In genomic region chr6:160125105-160125504, GRCh38 we compare ENCODE assay signal across 1 cellular context.
TF ChIP-seq lines count a peak whose summit lies in the region.
"Not testable (repeated sequence)": the region's sequence is repeated elsewhere in the genome, so short reads cannot be mapped to it uniquely, and the experiment has no call there.

No MANE protein-coding gene starts in this region.

TF ChIP-seq in HepG2, 621 proteins besides CTCF, POLR2A, EP300 and RAD21 (continued from another document and continues in another):
- TF ChIP-seq, protein P1, sequence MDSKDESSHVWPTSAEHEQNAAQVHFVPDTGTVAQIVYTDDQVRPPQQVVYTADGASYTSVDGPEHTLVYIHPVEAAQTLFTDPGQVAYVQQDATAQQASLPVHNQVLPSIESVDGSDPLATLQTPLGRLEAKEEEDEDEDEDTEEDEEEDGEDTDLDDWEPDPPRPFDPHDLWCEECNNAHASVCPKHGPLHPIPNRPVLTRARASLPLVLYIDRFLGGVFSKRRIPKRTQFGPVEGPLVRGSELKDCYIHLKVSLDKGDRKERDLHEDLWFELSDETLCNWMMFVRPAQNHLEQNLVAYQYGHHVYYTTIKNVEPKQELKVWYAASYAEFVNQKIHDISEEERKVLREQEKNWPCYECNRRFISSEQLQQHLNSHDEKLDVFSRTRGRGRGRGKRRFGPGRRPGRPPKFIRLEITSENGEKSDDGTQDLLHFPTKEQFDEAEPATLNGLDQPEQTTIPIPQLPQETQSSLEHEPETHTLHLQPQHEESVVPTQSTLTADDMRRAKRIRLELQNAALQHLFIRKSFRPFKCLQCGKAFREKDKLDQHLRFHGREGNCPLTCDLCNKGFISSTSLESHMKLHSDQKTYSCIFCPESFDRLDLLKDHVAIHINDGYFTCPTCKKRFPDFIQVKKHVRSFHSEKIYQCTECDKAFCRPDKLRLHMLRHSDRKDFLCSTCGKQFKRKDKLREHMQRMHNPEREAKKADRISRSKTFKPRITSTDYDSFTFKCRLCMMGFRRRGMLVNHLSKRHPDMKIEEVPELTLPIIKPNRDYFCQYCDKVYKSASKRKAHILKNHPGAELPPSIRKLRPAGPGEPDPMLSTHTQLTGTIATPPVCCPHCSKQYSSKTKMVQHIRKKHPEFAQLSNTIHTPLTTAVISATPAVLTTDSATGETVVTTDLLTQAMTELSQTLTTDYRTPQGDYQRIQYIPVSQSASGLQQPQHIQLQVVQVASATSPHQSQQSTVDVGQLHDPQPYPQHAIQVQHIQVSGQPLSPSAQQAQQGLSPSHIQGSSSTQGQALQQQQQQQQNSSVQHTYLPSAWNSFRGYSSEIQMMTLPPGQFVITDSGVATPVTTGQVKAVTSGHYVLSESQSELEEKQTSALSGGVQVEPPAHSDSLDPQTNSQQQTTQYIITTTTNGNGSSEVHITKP (CRISPR knock-in tag; IDR thresholded peaks at IDR 0.05; ENCODE audit: low read depth): peak; percentile 79; the same call in 1 of the 2 replicates
- TF ChIP-seq ZNF609 (CRISPR knock-in tag; IDR thresholded peaks at IDR 0.05; ENCODE audit: borderline replicate concordance): peak; percentile 60; the same call in 1 of the 2 replicates
- TF ChIP-seq, protein P2, sequence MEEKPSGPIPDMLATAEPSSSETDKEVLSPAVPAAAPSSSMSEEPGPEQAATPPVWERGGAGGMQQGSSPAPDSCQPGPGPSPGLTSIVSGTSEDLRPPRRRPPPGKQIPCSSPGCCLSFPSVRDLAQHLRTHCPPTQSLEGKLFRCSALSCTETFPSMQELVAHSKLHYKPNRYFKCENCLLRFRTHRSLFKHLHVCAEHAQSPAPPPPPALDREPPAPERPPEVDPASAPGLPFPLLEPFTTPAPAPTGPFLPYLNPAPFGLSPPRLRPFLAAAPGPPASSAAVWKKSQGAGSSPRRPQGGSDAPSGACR (CRISPR knock-in tag; IDR thresholded peaks at IDR 0.05): peak; percentile 66; the same call in 1 of the 2 replicates
- peak; percentile 73; the same call in 1 of the 2 replicates for TF ChIP-seq HOMEZ (CRISPR knock-in tag; IDR thresholded peaks at IDR 0.05; ENCODE audit: low read depth)
- peak; percentile 64; the same call in 1 of the 2 replicates for TF ChIP-seq ONECUT2 (CRISPR knock-in tag; IDR thresholded peaks at IDR 0.05)
- peak; percentile 63 for TF ChIP-seq SKI (IDR thresholded peaks at IDR 0.05; ENCODE audit: partially characterized antibody)
- 0 out of 2 replicates have a peak, but pooled peaks have one; percentile 78 for TF ChIP-seq GFI1 (CRISPR knock-in tag; IDR thresholded peaks at IDR 0.05; ENCODE audit: borderline replicate concordance)
- not testable (repeated sequence) for TF ChIP-seq SOX6 (IDR thresholded peaks at IDR 0.05); GABPA (IDR thresholded peaks at IDR 0.05; ENCODE audit: low read depth, low read length)
- TF ChIP-seq SOX6 (CRISPR knock-in tag; IDR thresholded peaks at IDR 0.05): peak; percentile 89
- TF ChIP-seq ZMYM3 (CRISPR knock-in tag; IDR thresholded peaks at IDR 0.05): peak; percentile 60; the same call in 1 of the 2 replicates
- TF ChIP-seq HDAC2 (CRISPR knock-in tag; IDR thresholded peaks at IDR 0.05): peak; percentile 77
- TF ChIP-seq PHF21A (CRISPR knock-in tag; IDR thresholded peaks at IDR 0.05): peak; percentile 67; the same call in 1 of the 2 replicates
- TF ChIP-seq MAX (IDR thresholded peaks at IDR 0.05): peak; percentile 38; the same call in 1 of the 2 replicates
- TF ChIP-seq, protein P3, sequence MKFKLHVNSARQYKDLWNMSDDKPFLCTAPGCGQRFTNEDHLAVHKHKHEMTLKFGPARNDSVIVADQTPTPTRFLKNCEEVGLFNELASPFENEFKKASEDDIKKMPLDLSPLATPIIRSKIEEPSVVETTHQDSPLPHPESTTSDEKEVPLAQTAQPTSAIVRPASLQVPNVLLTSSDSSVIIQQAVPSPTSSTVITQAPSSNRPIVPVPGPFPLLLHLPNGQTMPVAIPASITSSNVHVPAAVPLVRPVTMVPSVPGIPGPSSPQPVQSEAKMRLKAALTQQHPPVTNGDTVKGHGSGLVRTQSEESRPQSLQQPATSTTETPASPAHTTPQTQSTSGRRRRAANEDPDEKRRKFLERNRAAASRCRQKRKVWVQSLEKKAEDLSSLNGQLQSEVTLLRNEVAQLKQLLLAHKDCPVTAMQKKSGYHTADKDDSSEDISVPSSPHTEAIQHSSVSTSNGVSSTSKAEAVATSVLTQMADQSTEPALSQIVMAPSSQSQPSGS (CRISPR knock-in tag; IDR thresholded peaks at IDR 0.05): peak; percentile 91
- TF ChIP-seq ZNF614 (CRISPR knock-in tag; IDR thresholded peaks at IDR 0.05; ENCODE audit: borderline replicate concordance): 0 out of 2 replicates have a peak, but pooled peaks have one; percentile 48
- 0 out of 2 replicates have a peak, but pooled peaks have one; percentile 59 for TF ChIP-seq NCOR1 (IDR thresholded peaks at IDR 0.05; ENCODE audit: borderline replicate concordance, low read length)
- TF ChIP-seq FOXP4 (CRISPR knock-in tag; IDR thresholded peaks at IDR 0.05): peak; percentile 43; the same call in 1 of the 2 replicates
- peak; percentile 20; the same call in 1 of the 2 replicates for TF ChIP-seq GABPA (CRISPR knock-in tag; IDR thresholded peaks at IDR 0.05; ENCODE audit: low read depth)
- TF ChIP-seq FOXA3 (CRISPR knock-in tag; IDR thresholded peaks at IDR 0.05): peak; percentile 71
- 0 out of 2 replicates have a peak, but pooled peaks have one; percentile 53 for TF ChIP-seq FOXO1 (CRISPR knock-in tag; IDR thresholded peaks at IDR 0.05)
- 0 out of 2 replicates have a peak, but pooled peaks have one; percentile 20 for TF ChIP-seq IRF9 (CRISPR knock-in tag; IDR thresholded peaks at IDR 0.05; ENCODE audit: borderline replicate concordance)
- TF ChIP-seq ZNF703 (CRISPR knock-in tag; IDR thresholded peaks at IDR 0.05; ENCODE audit: borderline replicate concordance): 0 out of 2 replicates have a peak, but pooled peaks have one; percentile 53
- peak; percentile 89 for TF ChIP-seq MIXL1 (CRISPR knock-in tag; IDR thresholded peaks at IDR 0.05)
- TF ChIP-seq KDM6A (CRISPR knock-in tag; IDR thresholded peaks at IDR 0.05; ENCODE audit: low read depth): peak; percentile 86
- peak; percentile 71 for TF ChIP-seq MEF2D (CRISPR knock-in tag; IDR thresholded peaks at IDR 0.05)
- TF ChIP-seq RXRB (CRISPR knock-in tag; IDR thresholded peaks at IDR 0.05; ENCODE audit: borderline replicate concordance): peak; percentile 82
- TF ChIP-seq HNF4A (CRISPR knock-in tag; IDR thresholded peaks at IDR 0.05): peak; percentile 94
- TF ChIP-seq ARID5B (CRISPR knock-in tag; IDR thresholded peaks at IDR 0.05): peak; percentile 80
- TF ChIP-seq RARA (CRISPR knock-in tag; IDR thresholded peaks at IDR 0.05): peak; percentile 69
- TF ChIP-seq AKAP8 (CRISPR knock-in tag; IDR thresholded peaks at IDR 0.05): 0 out of 2 replicates have a peak, but pooled peaks have one; percentile 59
- peak; percentile 44; the same call in 1 of the 2 replicates for TF ChIP-seq TFDP1 (CRISPR knock-in tag; IDR thresholded peaks at IDR 0.05; ENCODE audit: borderline replicate concordance)
